20 cellular contexts compared by ENCODE assay signal in the genomic region with DNA sequence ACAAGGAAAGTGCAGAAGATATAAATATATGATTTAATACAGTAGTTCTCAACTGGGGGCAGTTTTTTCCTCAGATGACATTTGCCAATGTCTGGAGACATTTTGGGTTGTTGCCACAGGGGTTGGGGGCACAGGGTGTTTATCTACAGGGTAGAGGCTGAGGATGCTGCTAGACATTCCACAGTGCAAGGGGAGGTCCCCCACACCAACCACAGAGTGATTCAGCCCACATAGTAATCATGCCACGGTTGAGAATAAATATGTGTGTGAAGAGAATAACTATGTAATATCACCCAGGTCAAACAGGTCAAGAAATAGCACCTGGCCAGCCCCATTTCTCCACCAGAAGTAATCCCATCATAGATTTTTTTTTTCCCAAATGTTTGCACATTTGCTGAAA. TPM values are rescaled to one million over a fixed set of nuclear protein-coding genes. Genes with fewer than 3 reads are reported as not detected.
DNase-seq lines count a peak whose midpoint lies in the region; ATAC-seq, FAIRE-seq and TF ChIP-seq lines count a peak whose summit lies in the region.
"Had no signal": no experiment of that assay in that cellular context is flagged by ENCODE, and none has a peak within 500 bp of the region (broad histone marks: within the 10 kb centered on the region; RNA-seq: fewer than 3 reads in every experiment).

No MANE protein-coding gene starts in this region.

- H3K4me3 ChIP-seq in psoas muscle (no peak overlapping the region), kidney (ENCODE audit: low read length in 2 of 2) (no peak overlapping the region)
- H3K4me3 ChIP-seq: heart right ventricle had no signal

- 17 to 79% (median 45%) methylated on average over 1 of the region's 1 CpG for WGBS in psoas muscle, 3 donors

- H3K4me3 Mint-ChIP-seq in chondrocyte (ENCODE audit: unreplicated experiment) = no peak overlapping the region
- H3K4me3 Mint-ChIP-seq: T-helper 2 cell treated with Interferon-gamma antibody and Interleukin-4, amounts not matched to agents 5 μg/mL and 100 μg/mL, for 36 hours had no signal

- H3K27ac ChIP-seq in psoas muscle (peak overlapping the region; percentile 90), kidney (ENCODE audit: low read depth in 2 of 2, low read length in 2 of 2) (no peak overlapping the region)

- ATAC-seq in psoas muscle = no peak
- no peak for ATAC-seq in HG03521 (IDR thresholded peaks at IDR 0.05; ENCODE audit: unreplicated experiment)
- ATAC-seq: heart right ventricle, left lobe of liver had no signal

- DNase-seq in EL = peak; percentile 90
- DNase-seq in M059J (ENCODE audit: low read depth) = peak; percentile 83
- peak; percentile 42 for DNase-seq in chondrocyte (ENCODE audit: low spot score)
- no peak for DNase-seq in psoas muscle
- DNase-seq in pons (ENCODE audit: low spot score) = no peak
- DNase-seq in kidney = no peak
- DNase-seq in GF-D8 (lab: John Stamatoyannopoulos, UW) = no peak
- DNase-seq: activated CD4-positive, alpha-beta T cell treated with anti-CD3 and anti-CD28 coated beads for 4 hours; activated T-cell treated with anti-CD3 and anti-CD28 coated beads, Interleukin-2, amount 50 U/mL, for 1 hour; COR-L47; cortex of kidney; erythroblast; heart right ventricle; MM.1S; NCI-H2081 treated with DMSO at 0.1 percent for 48 hours; NCI-H774 had no signal

- H3K27me3 Mint-ChIP-seq in chondrocyte (ENCODE audit: low read depth) = no peaks in the 10 kb centered on the region

- H3K9me3 ChIP-seq in psoas muscle (no peaks in the 10 kb centered on the region), kidney (ENCODE audit: control insufficient read depth in 1 of 2, low read length in 2 of 2) (no peaks in the 10 kb centered on the region)
- H3K9me3 ChIP-seq: heart right ventricle had no signal

- H3K27ac Mint-ChIP-seq in chondrocyte (ENCODE audit: unreplicated experiment) = peak overlapping the region; percentile 90
- H3K27ac Mint-ChIP-seq: progenitor cell of endocrine pancreas; T-helper 2 cell treated with Interferon-gamma antibody and Interleukin-4, amounts not matched to agents 5 μg/mL and 100 μg/mL, for 36 hours had no signal

- H3K9me3 Mint-ChIP-seq in chondrocyte (ENCODE audit: low read depth) = no peaks in the 10 kb centered on the region
- H3K9me3 Mint-ChIP-seq: T-helper 2 cell treated with Interferon-gamma antibody and Interleukin-4, amounts not matched to agents 5 μg/mL and 100 μg/mL, for 36 hours had no signal

- TF ChIP-seq CTCF in chondrocyte (IDR thresholded peaks at IDR 0.05) (no peak), psoas muscle (IDR thresholded peaks at IDR 0.05) (no peak), kidney (IDR thresholded peaks at IDR 0.05; ENCODE audit: borderline replicate concordance, extremely low read depth, insufficient read depth) (no peak)

- no peak for FAIRE-seq in kidney (lab: Jason Lieb, UNC)

- intact Hi-C loops in psoas muscle (cut with DNase I) = no loop called here
- intact Hi-C loops in kidney (cut with DNase I) = no loop called here

- H3K36me3 ChIP-seq in psoas muscle (ENCODE audit: insufficient read depth in 1 of 2, low read depth in 1 of 2) = peaks cover 0 to 10% of the 10 kb centered on the region in 2 donors
- no peaks in the 10 kb centered on the region for H3K36me3 ChIP-seq in kidney (ENCODE audit: control insufficient read depth in 1 of 2, insufficient read depth in 2 of 2, low read length in 2 of 2)

- H3K4me1 ChIP-seq in psoas muscle (peaks cover 78% of the 10 kb centered on the region), kidney (ENCODE audit: control insufficient read depth in 1 of 2, insufficient read depth in 1 of 2, low read depth in 1 of 2, low read length in 2 of 2) (no peaks in the 10 kb centered on the region)

- no peak overlapping the region for H3K9ac ChIP-seq in kidney (ENCODE audit: low read length in 2 of 2)

- peaks cover 73% of the 10 kb centered on the region for H3K4me1 Mint-ChIP-seq in chondrocyte (ENCODE audit: low read depth)

- peaks cover 14% of the 10 kb centered on the region for H3K36me3 Mint-ChIP-seq in chondrocyte (ENCODE audit: low read depth)

- H3K27me3 ChIP-seq in psoas muscle (ENCODE audit: insufficient read depth in 3 of 3, low read length in 2 of 3) = no peaks in the 10 kb centered on the region

RNA-seq across cellular contexts. Expression of gene DYSF, which starts 17.9 kb away (rescaled TPM):
- total RNA-seq in M059J (2014; rRNA removed; shearing (Covaris generic)) = 0.27 and 0.81 TPM in 2 replicates
- 83.0 to 115 TPM (median 112 TPM) in 3 replicates for total RNA-seq in chondrocyte
- total RNA-seq in psoas muscle = 100 to 1,000 TPM; 109 to 208 (median 118) TPM
- polyA plus RNA-seq in psoas muscle = 10 to 100 TPM; 38.3 to 67.1 (median 55.8) TPM
- 19.8 TPM for total RNA-seq in kidney
- 11.3 TPM for polyA plus RNA-seq in kidney (ENCODE audit: insufficient read depth, low read depth, low replicate concordance)

Comparison
In these comparisons a context has a peak if more than half of its experiments do, and no peak if none do; other contexts are left out.
1. DNase-seq: peak in EL (single experiment), M059J (single experiment) and chondrocyte (single experiment); none in psoas muscle (0 of 2), pons (single experiment), kidney (single experiment) and GF-D8 (single experiment).
2. RNA of gene DYSF, which starts 17.9 kb away (total RNA-seq): 109 to 208 TPM in psoas muscle, 83.0 to 115 TPM in chondrocyte and 19.8 TPM in kidney (single experiment); 0.27 to 0.81 TPM in M059J; every median in the first group is over 10 times any median in the second.